In the genomic region with DNA sequence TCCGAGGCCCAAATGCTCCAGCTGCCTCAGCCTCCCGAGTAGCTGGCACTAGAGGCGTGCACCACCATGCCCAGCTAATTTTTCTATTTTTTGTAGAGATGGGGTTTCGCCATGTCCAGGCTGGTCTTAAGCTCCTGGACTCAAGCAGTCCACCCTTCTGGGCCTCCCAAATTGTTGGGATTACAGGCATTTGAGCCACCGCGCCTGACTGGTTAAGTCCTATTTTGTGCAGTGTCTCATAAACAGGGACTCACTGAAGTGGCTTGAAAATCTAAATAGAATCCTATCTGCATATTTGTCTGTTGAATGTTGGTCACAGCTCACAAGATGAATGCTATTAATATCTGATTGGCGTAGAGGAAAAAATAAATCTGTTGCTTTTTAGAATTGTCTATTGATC, we compare ENCODE assay signal across 17 cellular contexts.
"Had no signal": no experiment of that assay in that cellular context is flagged by ENCODE, and none has a peak within 500 bp of the region (broad histone marks: within the 10 kb centered on the region; RNA-seq: fewer than 3 reads in every experiment).

No MANE protein-coding gene starts in this region.

- ATAC-seq: gastroesophageal sphincter; lower lobe of right lung; naive thymus-derived CD8-positive, alpha-beta T cell; stimulated activated naive CD8-positive, alpha-beta T cell treated with anti-CD3 and anti-CD28 coated beads, Interleukin-15, amount 100 ng/mL, for 72 hours had no signal

- H3K9me3 Mint-ChIP-seq: activated CD4-positive, alpha-beta memory T cell treated with anti-CD3 and anti-CD28 coated beads for 36 hours; activated T-helper 1 cell treated with anti-CD3 and anti-CD28 coated beads, Interleukin-12 subunit alpha, Interleukin-12 subunit beta, Interleukin-2, Interleukin-4 antibody, amounts not matched to agents 30 ng/mL and 10 ng/mL and 1 ng/mL, durations not matched to agents 14 hours and 24 hours and 36 hours; naive thymus-derived CD8-positive, alpha-beta T cell; stimulated activated naive CD8-positive, alpha-beta T cell treated with anti-CD3 and anti-CD28 coated beads, Interleukin-15, amount 100 ng/mL, for 72 hours had no signal

- H3K4me3 Mint-ChIP-seq: activated CD4-positive, alpha-beta memory T cell treated with anti-CD3 and anti-CD28 coated beads for 36 hours; activated T-helper 1 cell treated with anti-CD3 and anti-CD28 coated beads, Interleukin-12 subunit alpha, Interleukin-12 subunit beta, Interleukin-2, Interleukin-4 antibody, amounts not matched to agents 30 ng/mL and 10 ng/mL and 1 ng/mL, durations not matched to agents 14 hours and 24 hours and 36 hours; naive thymus-derived CD8-positive, alpha-beta T cell; stimulated activated naive CD8-positive, alpha-beta T cell treated with anti-CD3 and anti-CD28 coated beads, Interleukin-15, amount 100 ng/mL, for 72 hours had no signal

- H3K36me3 ChIP-seq: colonic mucosa, uterus had no signal

- H3K4me3 ChIP-seq: colonic mucosa, gastroesophageal sphincter, lower lobe of right lung, testis, uterus had no signal

- H3K27ac ChIP-seq: colonic mucosa, gastroesophageal sphincter, lower lobe of right lung, uterus had no signal

- H3K27me3 ChIP-seq: colonic mucosa, gastroesophageal sphincter, testis, uterus had no signal

- H3K27me3 Mint-ChIP-seq: activated CD4-positive, alpha-beta memory T cell treated with anti-CD3 and anti-CD28 coated beads for 36 hours; naive thymus-derived CD8-positive, alpha-beta T cell; progenitor cell of endocrine pancreas; stimulated activated naive CD8-positive, alpha-beta T cell treated with anti-CD3 and anti-CD28 coated beads, Interleukin-15, amount 100 ng/mL, for 72 hours had no signal

- DNase-seq: activated CD4-positive, alpha-beta memory T cell treated with anti-CD3 and anti-CD28 coated beads for 36 hours; activated naive CD4-positive, alpha-beta T cell; caudate nucleus; colonic mucosa; islet precursor cell; lower lobe of right lung; midbrain; naive thymus-derived CD8-positive, alpha-beta T cell; occipital lobe; stimulated activated CD4-positive, alpha-beta T cell treated with anti-CD3 and anti-CD28 coated beads, Interleukin-15, amount 100 ng/mL, for 24 hours; stimulated activated CD4-positive, alpha-beta T cell treated with anti-CD3 and anti-CD28 coated beads, Interleukin-4, amount 100 ng/mL, for 4 hours; stimulated activated naive CD8-positive, alpha-beta T cell treated with anti-CD3 and anti-CD28 coated beads, Interleukin-15, amount 100 ng/mL, for 72 hours; uterus had no signal

- H3K27ac Mint-ChIP-seq: activated CD4-positive, alpha-beta memory T cell treated with anti-CD3 and anti-CD28 coated beads for 36 hours; activated T-helper 1 cell treated with anti-CD3 and anti-CD28 coated beads, Interleukin-12 subunit alpha, Interleukin-12 subunit beta, Interleukin-2, Interleukin-4 antibody, amounts not matched to agents 30 ng/mL and 10 ng/mL and 1 ng/mL, durations not matched to agents 14 hours and 24 hours and 36 hours; progenitor cell of endocrine pancreas had no signal

- H3K4me1 ChIP-seq: lower lobe of right lung, uterus had no signal

- H3K9me3 ChIP-seq: colonic mucosa, gastroesophageal sphincter, lower lobe of right lung, testis, uterus had no signal

- H3K4me1 Mint-ChIP-seq: stimulated activated naive CD8-positive, alpha-beta T cell treated with anti-CD3 and anti-CD28 coated beads, Interleukin-15, amount 100 ng/mL, for 72 hours had no signal
